Comparison of ENCODE assay signal across 1 cellular context in the genomic region with DNA sequence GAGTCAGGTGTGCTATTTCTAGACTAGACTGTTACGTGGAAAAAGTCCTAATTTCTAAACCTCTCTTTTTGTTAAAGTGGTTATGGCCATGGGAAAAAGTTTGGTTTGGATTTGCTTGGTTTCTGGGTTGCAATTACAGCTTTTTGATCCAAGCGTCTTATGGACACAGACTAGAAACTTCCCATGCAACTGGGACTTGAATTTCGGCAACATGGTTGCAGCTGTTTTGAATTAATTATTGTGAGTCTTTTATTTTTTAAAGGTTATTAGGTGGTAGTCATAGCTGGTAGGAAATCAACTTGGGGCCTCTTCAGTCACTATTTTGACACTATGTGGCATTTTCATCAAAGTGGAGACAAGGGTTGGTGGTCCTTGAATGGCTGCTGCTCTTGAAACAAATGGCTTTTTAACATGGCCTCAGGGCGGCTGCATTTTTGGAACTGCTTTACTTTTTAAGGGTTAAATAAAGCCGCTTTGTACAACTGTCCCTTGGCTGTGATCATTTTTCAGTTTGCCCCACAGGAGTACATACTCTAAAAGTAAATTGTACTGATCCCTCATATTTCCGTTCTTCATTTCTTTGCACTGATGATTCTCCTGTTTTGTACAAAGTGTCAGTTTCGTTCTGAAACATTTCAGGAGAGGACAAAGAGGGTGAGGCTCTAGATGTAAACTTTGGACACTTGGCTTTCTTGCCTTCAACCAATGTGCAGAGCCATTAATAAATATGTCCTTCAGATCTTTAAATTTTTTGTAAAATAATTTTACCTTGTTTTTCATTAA.
TF ChIP-seq lines count a peak whose summit lies in the region.

No MANE protein-coding gene starts in this region.

TF ChIP-seq in IMR-90, 13 proteins besides CTCF, POLR2A, EP300 and RAD21:
- TF ChIP-seq NFE2L2 (IDR thresholded peaks at IDR 0.05; ENCODE audit: low read depth, low read length) (no peak), SMC3 (IDR thresholded peaks at IDR 0.05; ENCODE audit: low read depth, low read length) (no peak), RFX5 (IDR thresholded peaks at IDR 0.05; ENCODE audit: low read depth, low read length) (no peak), CHD1 (IDR thresholded peaks at IDR 0.05; ENCODE audit: low read depth, low read length) (no peak), FOS (IDR thresholded peaks at IDR 0.05; ENCODE audit: low read depth, low read length) (no peak), MAFK (IDR thresholded peaks at IDR 0.05; ENCODE audit: low read depth, low read length) (no peak), CEBPB (IDR thresholded peaks at IDR 0.05; ENCODE audit: low read depth, low read length) (no peak), RCOR1 (IDR thresholded peaks at IDR 0.05; ENCODE audit: insufficient replicate concordance, low read length) (no peak), MAZ (IDR thresholded peaks at IDR 0.05; ENCODE audit: borderline replicate concordance, low read depth, low read length) (no peak), MXI1 (IDR thresholded peaks at IDR 0.05; ENCODE audit: borderline replicate concordance, low read depth, low read length) (no peak), BHLHE40 (IDR thresholded peaks at IDR 0.05; ENCODE audit: low read depth, low read length) (no peak)
- TF ChIP-seq, protein P1, sequence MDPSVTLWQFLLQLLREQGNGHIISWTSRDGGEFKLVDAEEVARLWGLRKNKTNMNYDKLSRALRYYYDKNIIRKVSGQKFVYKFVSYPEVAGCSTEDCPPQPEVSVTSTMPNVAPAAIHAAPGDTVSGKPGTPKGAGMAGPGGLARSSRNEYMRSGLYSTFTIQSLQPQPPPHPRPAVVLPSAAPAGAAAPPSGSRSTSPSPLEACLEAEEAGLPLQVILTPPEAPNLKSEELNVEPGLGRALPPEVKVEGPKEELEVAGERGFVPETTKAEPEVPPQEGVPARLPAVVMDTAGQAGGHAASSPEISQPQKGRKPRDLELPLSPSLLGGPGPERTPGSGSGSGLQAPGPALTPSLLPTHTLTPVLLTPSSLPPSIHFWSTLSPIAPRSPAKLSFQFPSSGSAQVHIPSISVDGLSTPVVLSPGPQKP (IDR thresholded peaks at IDR 0.05; ENCODE audit: borderline replicate concordance, low read depth, low read length), result no peak
- TF ChIP-seq, protein P2, sequence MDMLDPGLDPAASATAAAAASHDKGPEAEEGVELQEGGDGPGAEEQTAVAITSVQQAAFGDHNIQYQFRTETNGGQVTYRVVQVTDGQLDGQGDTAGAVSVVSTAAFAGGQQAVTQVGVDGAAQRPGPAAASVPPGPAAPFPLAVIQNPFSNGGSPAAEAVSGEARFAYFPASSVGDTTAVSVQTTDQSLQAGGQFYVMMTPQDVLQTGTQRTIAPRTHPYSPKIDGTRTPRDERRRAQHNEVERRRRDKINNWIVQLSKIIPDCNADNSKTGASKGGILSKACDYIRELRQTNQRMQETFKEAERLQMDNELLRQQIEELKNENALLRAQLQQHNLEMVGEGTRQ (IDR thresholded peaks at IDR 0.05; ENCODE audit: low read depth, low read length), result no peak
